ENCODE assay signal across 8 cellular contexts in the genomic region with DNA sequence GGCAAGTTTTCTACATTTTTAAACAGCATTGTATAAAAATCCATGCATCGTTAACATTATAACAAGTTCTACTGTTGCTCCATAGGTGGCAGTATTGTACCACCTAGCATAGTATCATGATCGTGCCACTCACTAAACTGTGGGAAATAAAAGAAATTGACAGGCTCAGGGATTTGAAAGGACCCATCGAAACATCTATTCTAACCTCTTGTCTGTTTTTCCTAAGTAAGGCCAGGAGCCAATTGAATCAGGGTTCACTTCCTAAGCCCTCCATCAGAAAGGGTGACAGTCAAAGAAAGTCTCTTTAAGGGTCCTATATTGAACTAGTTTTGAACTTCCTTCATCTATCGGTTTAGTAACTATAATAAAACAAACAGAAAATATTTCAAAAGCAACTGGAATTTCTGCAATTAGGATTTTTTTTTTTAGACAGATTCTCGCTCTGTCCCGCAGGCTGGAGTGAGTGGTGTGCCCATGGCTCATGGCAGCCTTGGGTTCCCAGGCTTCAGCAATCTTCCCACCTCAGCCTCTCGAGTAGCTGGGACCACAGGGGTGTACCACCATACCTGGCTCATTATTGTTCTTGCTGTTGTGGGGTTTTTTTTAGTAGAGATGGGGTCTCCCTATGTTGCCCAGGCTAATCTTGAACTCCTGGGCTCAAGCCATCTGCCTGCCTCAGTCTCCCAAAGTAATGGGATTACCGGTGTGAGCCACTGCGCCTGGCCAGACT. TPM values are rescaled to one million over a fixed set of nuclear protein-coding genes. Genes with fewer than 3 reads are reported as not detected.
A peak's percentile ranks its signal among the peaks of the same experiment; 100 is the strongest.
DNase-seq lines count a peak whose midpoint lies in the region; ATAC-seq, FAIRE-seq and TF ChIP-seq lines count a peak whose summit lies in the region.

No MANE protein-coding gene starts in this region.

- POLR2A ChIA-PET in H1 (lab: Charles Lee; ENCODE audit: partially characterized antibody): interaction anchor here (1.0 kb wide), 1 partner anchor 10 kb away, joined by 5 read pairs; the partner anchor contains the start of gene HACD1

- no peaks in the 10 kb centered on the region for H3K79me2 ChIP-seq in H1 (ENCODE audit: control insufficient read depth in 1 of 2, insufficient read depth in 2 of 2, low read length in 2 of 2)

- CTCF ChIA-PET in H1 (lab: Charles Lee; ENCODE audit: partially characterized antibody): interaction anchor here (0.6 to 1.7 kb wide), 14 partner anchors 9 to 609 kb away, joined by 3 to 7 read pairs (median 3); partner anchors contain the start of gene HACD1

- H2AFZ ChIP-seq in H1 (ENCODE audit: low read length): no peak overlapping the region

- no peak overlapping the region for H2BK120ac ChIP-seq in H1 (replicated peaks; ENCODE audit: low read depth, low read length)

- no peak overlapping the region for H3K9ac ChIP-seq in H1 (replicated peaks in 1 of 4; ENCODE audit: extremely low read depth in 1 of 4, low read depth in 3 of 4, low read length in 3 of 4)

- H3K4ac ChIP-seq in H1 (replicated peaks; ENCODE audit: insufficient read length, low read depth, low read length): no peak overlapping the region

- H3K27ac ChIP-seq in Peyer's patch: no peak overlapping the region
- H3K27ac ChIP-seq in H1 (ENCODE audit: low read depth, low read length): no peak overlapping the region

- ATAC-seq in GM19351 (IDR thresholded peaks at IDR 0.05; ENCODE audit: unreplicated experiment): peak; percentile 79
- ATAC-seq in HG03442 (IDR thresholded peaks at IDR 0.05; ENCODE audit: unreplicated experiment): peak; percentile 72
- ATAC-seq in HG02763 (IDR thresholded peaks at IDR 0.05; ENCODE audit: unreplicated experiment): no peak

- H3K4me1 ChIP-seq in Peyer's patch (no peaks in the 10 kb centered on the region), H1 (replicated peaks in 1 of 4; ENCODE audit: control insufficient read depth in 3 of 4, insufficient read depth in 4 of 4, low read length in 3 of 4) (no peaks in the 10 kb centered on the region)

- no peak overlapping the region for H3K18ac ChIP-seq in H1 (ENCODE audit: extremely low read depth, low read length)

- no peak overlapping the region for H4K8ac ChIP-seq in H1 (ENCODE audit: extremely low read depth, insufficient read depth, low read length)

- H3K23ac ChIP-seq in H1 (ENCODE audit: insufficient read length): no peak overlapping the region

- TF ChIP-seq EP300 in H1 (IDR thresholded peaks at IDR 0.05; ENCODE audit: borderline replicate concordance in 1 of 2, low read depth in 2 of 2, low read length in 2 of 2): no peak

- H3K23me2 ChIP-seq in H1 (ENCODE audit: low read depth, low read length): no peaks in the 10 kb centered on the region

- no peak overlapping the region for H2BK20ac ChIP-seq in H1 (ENCODE audit: low read length)

- TF ChIP-seq RAD21 in H1 (IDR thresholded peaks at IDR 0.05 in 1 of 2, conservative IDR thresholded peaks at IDR 0.05 in 1 of 2; ENCODE audit: low read depth in 2 of 2, low read length in 2 of 2): peak; percentile 93

- no peak overlapping the region for H4K91ac ChIP-seq in H1 (replicated peaks; ENCODE audit: insufficient read length, low read length)

- no peaks in the 10 kb centered on the region for H3K27me3 ChIP-seq in Peyer's patch
- no peaks in the 10 kb centered on the region for H3K27me3 ChIP-seq in H1 (replicated peaks in 1 of 4; ENCODE audit: control insufficient read depth in 3 of 4, extremely low read depth in 1 of 4, insufficient read depth in 3 of 4, low read length in 3 of 4)

- H2BK15ac ChIP-seq in H1 (ENCODE audit: low read length): no peak overlapping the region

- 73% methylated on average over 9 of the region's 9 CpGs; no CpG with 5 or more reads in 1 of the 2 experiments for WGBS in H1 (ENCODE audit: extremely low coverage in 1 of 2, insufficient coverage in 1 of 2, insufficient read length in 1 of 2, insufficient replicate concordance in 2 of 2, low coverage in 1 of 2, low lambda C conversion rate in 2 of 2, missing lambda C conversion rate in 1 of 2), 2 experiments

- no peaks in the 10 kb centered on the region for H3K9me3 ChIP-seq in Peyer's patch
- no peaks in the 10 kb centered on the region for H3K9me3 ChIP-seq in H1 (ENCODE audit: insufficient read depth in 2 of 2, low read depth in 1 of 2, low read length in 1 of 2)

- H3K4me2 ChIP-seq in H1 (ENCODE audit: insufficient read depth in 1 of 2, low read depth in 2 of 2, low read length in 2 of 2): no peak overlapping the region

- H2AK5ac ChIP-seq in H1 (ENCODE audit: low read depth, low read length): no peak overlapping the region

- TF ChIP-seq CTCF in Peyer's patch (IDR thresholded peaks at IDR 0.05) (peak; percentile 43 to 96 (median 88)), H1 (IDR thresholded peaks at IDR 0.05; ENCODE audit: control extremely low read depth in 1 of 3, insufficient read depth in 1 of 3, low read depth in 1 of 3, low read length in 3 of 3) (peak in 2 of 3 experiments; percentile 68 to 75; a peak in 3 of 4 replicates)

- DNase-seq in NCI-H510A treated with DMSO at 0.1 percent for 48 hours (lab: John Stamatoyannopoulos, UW) (peak; percentile 42), NCI-H510A (lab: John Stamatoyannopoulos, UW) (no peak), Peyer's patch (no peak), H1 (ENCODE audit: low read depth in 1 of 2, low spot score in 2 of 2) (no peak), midbrain (lab: John Stamatoyannopoulos, UW) (peak; percentile 72)

- H3K14ac ChIP-seq in H1 (ENCODE audit: insufficient read length): no peak overlapping the region

- H4K20me1 ChIP-seq in H1 (replicated peaks in 1 of 2; ENCODE audit: control insufficient read depth in 1 of 2, insufficient read depth in 2 of 2, low read length in 2 of 2): no peaks in the 10 kb centered on the region

- H2BK5ac ChIP-seq in H1 (ENCODE audit: low read depth, low read length): no peak overlapping the region

- TF ChIP-seq POLR2A in Peyer's patch (IDR thresholded peaks at IDR 0.05) (no peak), H1 (IDR thresholded peaks at IDR 0.05; ENCODE audit: control extremely low read depth in 1 of 2, low read depth in 2 of 2, low read length in 2 of 2) (no peak)

- H3K56ac ChIP-seq in H1 (replicated peaks; ENCODE audit: insufficient read length, low read depth, low read length): no peak overlapping the region

- no peak overlapping the region for H3K4me3 ChIP-seq in Peyer's patch
- H3K4me3 ChIP-seq in H1 (ENCODE audit: extremely low read depth in 1 of 4, insufficient read depth in 2 of 4, low read depth in 3 of 4, low read length in 4 of 4): no peak overlapping the region

- H4K5ac ChIP-seq in H1 (ENCODE audit: insufficient read length, low read depth, low read length): no peak overlapping the region

- no peaks in the 10 kb centered on the region for H3K79me1 ChIP-seq in H1 (ENCODE audit: low read depth, low read length)

- H3K36me3 ChIP-seq in Peyer's patch (no peaks in the 10 kb centered on the region), H1 (ENCODE audit: control insufficient read depth in 2 of 4, insufficient read depth in 4 of 4, low read length in 3 of 4) (peaks cover 0 to 4% (median 0%) of the 10 kb centered on the region in 4 experiments; a peak in 1 of 8 replicates)

- no peak overlapping the region for H2BK12ac ChIP-seq in H1 (ENCODE audit: low read depth, low read length)

- FAIRE-seq in H1 (lab: Jason Lieb, UNC): peak; percentile 94

TF ChIP-seq in H1, 55 proteins besides CTCF, POLR2A, EP300 and RAD21 (continues in another document):
- TF ChIP-seq JUND (IDR thresholded peaks at IDR 0.05; ENCODE audit: low read length) (0 out of 2 replicates have a peak, but pooled peaks have one; percentile 19), PHF8 (conservative IDR thresholded peaks at IDR 0.05; ENCODE audit: low read depth, low read length) (no peak), NANOG (IDR thresholded peaks at IDR 0.05; ENCODE audit: insufficient read depth, low read depth, low read length, poor library complexity, severe bottlenecking) (no peak), CEBPB (IDR thresholded peaks at IDR 0.05; ENCODE audit: low read depth, low read length) (peak; percentile 2; the same call in 1 of the 2 replicates), ATF2 (IDR thresholded peaks at IDR 0.05; ENCODE audit: low read length) (no peak), POLR2AphosphoS5 (IDR thresholded peaks at IDR 0.05; ENCODE audit: low read depth, low read length) (no peak), CREB1 (IDR thresholded peaks at IDR 0.05) (no peak), JUN (IDR thresholded peaks at IDR 0.05; ENCODE audit: low read depth, low read length) (no peak)

RNA-seq across cellular contexts. Expression of gene HACD1, which starts 9.4 kb away (rescaled TPM):
- total RNA-seq in Peyer's patch: 1 to 10 TPM; 1.2 to 5.8 (median 3.7) TPM
- 30.8 and 32.6 TPM in 2 replicates for total RNA-seq in H1 (2021; fragmentation: NEBNext Ultra II Directional; extraction: Animal tissue kit (Norgen Biotek cat#: 25700))
- 12.5 and 18.7 TPM in 2 replicates for polyA plus RNA-seq in H1 (2011; rRNA removed)
- 16.5 TPM for polyA plus RNA-seq in H1 (2011; cell fraction: cytosol; rRNA removed)
- 10.7 TPM for polyA plus RNA-seq in H1 (2011; cell fraction: nucleus; rRNA removed)
- 13.9 to 30.1 TPM (median 14.6 TPM) in 4 replicates for polyA plus RNA-seq in H1 (2012, experiment 1 of 2)
- polyA plus RNA-seq in H1 (2012, experiment 2 of 2): 20.2 TPM
- 38.2 TPM for polyA plus RNA-seq in H1 (2013, experiment 1 of 2)
- polyA plus RNA-seq in H1 (2013, experiment 2 of 2): 47.4 TPM
- polyA minus RNA-seq in H1 (2011; rRNA and poly(A)+ RNA removed): 10.9 and 13.5 TPM in 2 replicates
- polyA minus RNA-seq in H1 (2011; cell fraction: cytosol; rRNA and poly(A)+ RNA removed): 9.8 TPM
- 15.1 TPM for polyA minus RNA-seq in H1 (2011; cell fraction: nucleus; rRNA and poly(A)+ RNA removed)

RNA-seq across cellular contexts. Expression of gene STAM, which starts 36.2 kb away (rescaled TPM):
- total RNA-seq in Peyer's patch: 10 to 100 TPM in 3 of 4 donors, 1 to 10 TPM in 1; 7.9 to 28.1 (median 16.2) TPM
- 27.8 and 29.7 TPM in 2 replicates for total RNA-seq in H1 (2021; fragmentation: NEBNext Ultra II Directional; extraction: Animal tissue kit (Norgen Biotek cat#: 25700))
- 17.0 and 22.0 TPM in 2 replicates for polyA plus RNA-seq in H1 (2011; rRNA removed)
- 22.5 TPM for polyA plus RNA-seq in H1 (2011; cell fraction: cytosol; rRNA removed)
- 18.9 TPM for polyA plus RNA-seq in H1 (2011; cell fraction: nucleus; rRNA removed)
- polyA plus RNA-seq in H1 (2012, experiment 1 of 2): 11.4 to 21.0 TPM (median 13.5 TPM) in 4 replicates
- polyA plus RNA-seq in H1 (2012, experiment 2 of 2): 3.5 TPM
- polyA plus RNA-seq in H1 (2013, experiment 1 of 2): 21.2 TPM
- polyA plus RNA-seq in H1 (2013, experiment 2 of 2): 21.7 TPM
- polyA minus RNA-seq in H1 (2011; rRNA and poly(A)+ RNA removed): 32.6 and 35.1 TPM in 2 replicates
- polyA minus RNA-seq in H1 (2011; cell fraction: cytosol; rRNA and poly(A)+ RNA removed): 15.3 TPM
- polyA minus RNA-seq in H1 (2011; cell fraction: nucleus; rRNA and poly(A)+ RNA removed): 46.6 TPM

Comparison
In these comparisons a context has a peak if more than half of its experiments do, and no peak if none do; other contexts are left out.
1. DNase-seq: peak in NCI-H510A treated with DMSO at 0.1 percent for 48 hours (single experiment) and midbrain (single experiment); none in NCI-H510A (single experiment), Peyer's patch (0 of 3) and H1 (0 of 2).